In genomic region chr16:23452572-23453337, GRCh38 we compare ENCODE assay signal across 1 cellular context.
TF ChIP-seq lines count a peak whose summit lies in the region.

Gene COG7, minus strand, starts transcription at chr16:23453189. Its CDS starts 195 bp downstream, at chr16:23452994.

TF ChIP-seq in K562, 482 proteins besides CTCF, POLR2A, EP300 and RAD21 (continued from another document and continues in another):
- TF ChIP-seq ZNF407 (IDR thresholded peaks at IDR 0.05; ENCODE audit: low read depth) (peak; percentile 99), SMARCA5 (IDR thresholded peaks at IDR 0.05) (no peak), EGR1 (conservative IDR thresholded peaks at IDR 0.05) (peak; percentile 74), SNAPC5 (CRISPR knock-in tag; IDR thresholded peaks at IDR 0.05) (no peak), TCF15 (CRISPR knock-in tag; IDR thresholded peaks at IDR 0.05) (no peak), ESRRA (IDR thresholded peaks at IDR 0.05; ENCODE audit: borderline replicate concordance, low read depth) (peak; percentile 77), PHF20 (IDR thresholded peaks at IDR 0.05; ENCODE audit: partially characterized antibody) (peak; percentile 67), MAFF (IDR thresholded peaks at IDR 0.05; ENCODE audit: low read length) (no peak), XRCC4 (IDR thresholded peaks at IDR 0.05; ENCODE audit: extremely low read depth, insufficient read depth, insufficient read length) (no peak), HLTF (IDR thresholded peaks at IDR 0.05) (no peak; the same call in 1 of the 2 replicates), ZNF175 (CRISPR knock-in tag; IDR thresholded peaks at IDR 0.05; ENCODE audit: low read depth) (no peak), ZNF24 (IDR thresholded peaks at IDR 0.05) (no peak), E4F1 (CRISPR knock-in tag; IDR thresholded peaks at IDR 0.05; ENCODE audit: borderline replicate concordance) (no peak), POLR2G (IDR thresholded peaks at IDR 0.05; ENCODE audit: low read depth, low read length) (peak; percentile 74), CBX8 (IDR thresholded peaks at IDR 0.05; ENCODE audit: borderline replicate concordance, extremely low read depth, low read depth, low read length, poor library complexity, severe bottlenecking) (no peak), RERE (CRISPR knock-in tag; IDR thresholded peaks at IDR 0.05; ENCODE audit: borderline replicate concordance) (no peak), TCF7L2 (IDR thresholded peaks at IDR 0.05; ENCODE audit: low read depth, low read length) (no peak), ATF1 (CRISPR knock-in tag; IDR thresholded peaks at IDR 0.05) (no peak), ATF1 (tag; IDR thresholded peaks at IDR 0.05) (peak; percentile 88), ZNF655 (CRISPR knock-in tag; IDR thresholded peaks at IDR 0.05) (no peak), PATZ1 (CRISPR knock-in tag; IDR thresholded peaks at IDR 0.05; ENCODE audit: borderline replicate concordance) (no peak), EWSR1 (IDR thresholded peaks at IDR 0.05; ENCODE audit: borderline replicate concordance, low read depth, partially characterized antibody) (no peak), ZNF165 (CRISPR knock-in tag; IDR thresholded peaks at IDR 0.05; ENCODE audit: borderline replicate concordance) (no peak), VEZF1 (CRISPR knock-in tag; IDR thresholded peaks at IDR 0.05) (no peak; the same call in 1 of the 2 replicates), E2F1 (CRISPR knock-in tag; IDR thresholded peaks at IDR 0.05) (peak; percentile 64; the same call in 1 of the 2 replicates), ATF3 (IDR thresholded peaks at IDR 0.05) (no peak), ATF3 (CRISPR knock-in tag; conservative IDR thresholded peaks at IDR 0.05) (0 out of 2 replicates have a peak, but pooled peaks have one; percentile 63), CXXC5 (CRISPR knock-in tag; IDR thresholded peaks at IDR 0.05) (peak; percentile 76; the same call in 1 of the 2 replicates), SMARCE1 (IDR thresholded peaks at IDR 0.05) (no peak), CCNT2 (IDR thresholded peaks at IDR 0.05; ENCODE audit: borderline replicate concordance, extremely low read depth, insufficient read length, low read depth, low read length) (peak; percentile 24), CC2D1A (IDR thresholded peaks at IDR 0.05) (no peak), CBX1 (IDR thresholded peaks at IDR 0.05; ENCODE audit: low read depth) (no peak), SRSF9 (IDR thresholded peaks at IDR 0.05; ENCODE audit: borderline replicate concordance, low read depth, low read length) (no peak), HMG20B (CRISPR knock-in tag; IDR thresholded peaks at IDR 0.05) (no peak)
